ENCODE assay signal across 1 cellular context in the genomic region with DNA sequence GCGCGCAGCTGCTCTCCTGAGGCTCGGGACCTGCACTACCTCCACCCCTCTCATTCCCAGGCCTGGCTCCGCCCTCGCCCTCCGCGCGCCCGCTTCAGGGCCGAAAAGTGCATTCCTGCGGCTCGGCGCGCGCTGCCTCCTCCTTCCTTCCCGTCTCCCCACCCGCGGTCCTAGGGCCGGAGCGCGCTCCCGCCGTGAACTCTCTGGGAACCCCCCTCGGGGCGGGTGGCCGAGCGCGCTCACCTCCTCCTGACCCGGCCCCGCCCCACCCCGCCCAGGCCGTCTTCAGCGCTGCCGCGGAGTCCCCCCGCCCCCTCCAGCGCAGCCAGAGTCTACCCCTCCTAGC.
TF ChIP-seq lines count a peak whose summit lies in the region.

No MANE protein-coding gene starts in this region.

TF ChIP-seq in HepG2, 621 proteins besides CTCF, POLR2A, EP300 and RAD21 (continued from another document and continues in another):
- TF ChIP-seq, protein P1, sequence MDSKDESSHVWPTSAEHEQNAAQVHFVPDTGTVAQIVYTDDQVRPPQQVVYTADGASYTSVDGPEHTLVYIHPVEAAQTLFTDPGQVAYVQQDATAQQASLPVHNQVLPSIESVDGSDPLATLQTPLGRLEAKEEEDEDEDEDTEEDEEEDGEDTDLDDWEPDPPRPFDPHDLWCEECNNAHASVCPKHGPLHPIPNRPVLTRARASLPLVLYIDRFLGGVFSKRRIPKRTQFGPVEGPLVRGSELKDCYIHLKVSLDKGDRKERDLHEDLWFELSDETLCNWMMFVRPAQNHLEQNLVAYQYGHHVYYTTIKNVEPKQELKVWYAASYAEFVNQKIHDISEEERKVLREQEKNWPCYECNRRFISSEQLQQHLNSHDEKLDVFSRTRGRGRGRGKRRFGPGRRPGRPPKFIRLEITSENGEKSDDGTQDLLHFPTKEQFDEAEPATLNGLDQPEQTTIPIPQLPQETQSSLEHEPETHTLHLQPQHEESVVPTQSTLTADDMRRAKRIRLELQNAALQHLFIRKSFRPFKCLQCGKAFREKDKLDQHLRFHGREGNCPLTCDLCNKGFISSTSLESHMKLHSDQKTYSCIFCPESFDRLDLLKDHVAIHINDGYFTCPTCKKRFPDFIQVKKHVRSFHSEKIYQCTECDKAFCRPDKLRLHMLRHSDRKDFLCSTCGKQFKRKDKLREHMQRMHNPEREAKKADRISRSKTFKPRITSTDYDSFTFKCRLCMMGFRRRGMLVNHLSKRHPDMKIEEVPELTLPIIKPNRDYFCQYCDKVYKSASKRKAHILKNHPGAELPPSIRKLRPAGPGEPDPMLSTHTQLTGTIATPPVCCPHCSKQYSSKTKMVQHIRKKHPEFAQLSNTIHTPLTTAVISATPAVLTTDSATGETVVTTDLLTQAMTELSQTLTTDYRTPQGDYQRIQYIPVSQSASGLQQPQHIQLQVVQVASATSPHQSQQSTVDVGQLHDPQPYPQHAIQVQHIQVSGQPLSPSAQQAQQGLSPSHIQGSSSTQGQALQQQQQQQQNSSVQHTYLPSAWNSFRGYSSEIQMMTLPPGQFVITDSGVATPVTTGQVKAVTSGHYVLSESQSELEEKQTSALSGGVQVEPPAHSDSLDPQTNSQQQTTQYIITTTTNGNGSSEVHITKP (CRISPR knock-in tag; IDR thresholded peaks at IDR 0.05; ENCODE audit: low read depth) = peak; percentile 88
- TF ChIP-seq PHF21A (CRISPR knock-in tag; IDR thresholded peaks at IDR 0.05) = peak; percentile 60; the same call in 1 of the 2 replicates
- TF ChIP-seq, protein P2, sequence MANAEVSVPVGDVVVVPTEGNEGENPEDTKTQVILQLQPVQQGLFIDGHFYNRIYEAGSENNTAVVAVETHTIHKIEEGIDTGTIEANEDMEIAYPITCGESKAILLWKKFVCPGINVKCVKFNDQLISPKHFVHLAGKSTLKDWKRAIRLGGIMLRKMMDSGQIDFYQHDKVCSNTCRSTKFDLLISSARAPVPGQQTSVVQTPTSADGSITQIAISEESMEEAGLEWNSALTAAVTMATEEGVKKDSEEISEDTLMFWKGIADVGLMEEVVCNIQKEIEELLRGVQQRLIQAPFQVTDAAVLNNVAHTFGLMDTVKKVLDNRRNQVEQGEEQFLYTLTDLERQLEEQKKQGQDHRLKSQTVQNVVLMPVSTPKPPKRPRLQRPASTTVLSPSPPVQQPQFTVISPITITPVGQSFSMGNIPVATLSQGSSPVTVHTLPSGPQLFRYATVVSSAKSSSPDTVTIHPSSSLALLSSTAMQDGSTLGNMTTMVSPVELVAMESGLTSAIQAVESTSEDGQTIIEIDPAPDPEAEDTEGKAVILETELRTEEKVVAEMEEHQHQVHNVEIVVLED (CRISPR knock-in tag; IDR thresholded peaks at IDR 0.05; ENCODE audit: borderline replicate concordance) = no peak
- no peak for TF ChIP-seq MIER2 (CRISPR knock-in tag; IDR thresholded peaks at IDR 0.05)
- no peak for TF ChIP-seq SNAPC2 (CRISPR knock-in tag; IDR thresholded peaks at IDR 0.05)
- no peak for TF ChIP-seq ZNF567 (CRISPR knock-in tag; IDR thresholded peaks at IDR 0.05; ENCODE audit: borderline replicate concordance)
- peak; percentile 43; the same call in 1 of the 2 replicates for TF ChIP-seq HOXA3 (CRISPR knock-in tag; IDR thresholded peaks at IDR 0.05)
- TF ChIP-seq, protein P3, sequence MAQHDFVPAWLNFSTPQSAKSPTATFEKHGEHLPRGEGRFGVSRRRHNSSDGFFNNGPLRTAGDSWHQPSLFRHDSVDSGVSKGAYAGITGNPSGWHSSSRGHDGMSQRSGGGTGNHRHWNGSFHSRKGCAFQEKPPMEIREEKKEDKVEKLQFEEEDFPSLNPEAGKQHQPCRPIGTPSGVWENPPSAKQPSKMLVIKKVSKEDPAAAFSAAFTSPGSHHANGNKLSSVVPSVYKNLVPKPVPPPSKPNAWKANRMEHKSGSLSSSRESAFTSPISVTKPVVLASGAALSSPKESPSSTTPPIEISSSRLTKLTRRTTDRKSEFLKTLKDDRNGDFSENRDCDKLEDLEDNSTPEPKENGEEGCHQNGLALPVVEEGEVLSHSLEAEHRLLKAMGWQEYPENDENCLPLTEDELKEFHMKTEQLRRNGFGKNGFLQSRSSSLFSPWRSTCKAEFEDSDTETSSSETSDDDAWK (CRISPR knock-in tag; IDR thresholded peaks at IDR 0.05) = no peak
- TF ChIP-seq, protein P4, sequence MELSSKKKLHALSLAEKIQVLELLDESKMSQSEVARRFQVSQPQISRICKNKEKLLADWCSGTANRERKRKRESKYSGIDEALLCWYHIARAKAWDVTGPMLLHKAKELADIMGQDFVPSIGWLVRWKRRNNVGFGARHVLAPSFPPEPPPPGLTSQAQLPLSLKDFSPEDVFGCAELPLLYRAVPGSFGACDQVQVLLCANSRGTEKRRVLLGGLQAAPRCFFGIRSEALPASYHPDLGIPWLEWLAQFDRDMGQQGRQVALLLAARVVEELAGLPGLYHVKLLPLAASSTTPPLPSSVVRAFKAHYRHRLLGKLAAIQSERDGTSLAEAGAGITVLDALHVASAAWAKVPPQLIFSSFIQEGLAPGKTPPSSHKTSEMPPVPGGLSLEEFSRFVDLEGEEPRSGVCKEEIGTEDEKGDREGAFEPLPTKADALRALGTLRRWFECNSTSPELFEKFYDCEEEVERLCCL (CRISPR knock-in tag; IDR thresholded peaks at IDR 0.05; ENCODE audit: borderline replicate concordance) = no peak
- TF ChIP-seq, protein P5, sequence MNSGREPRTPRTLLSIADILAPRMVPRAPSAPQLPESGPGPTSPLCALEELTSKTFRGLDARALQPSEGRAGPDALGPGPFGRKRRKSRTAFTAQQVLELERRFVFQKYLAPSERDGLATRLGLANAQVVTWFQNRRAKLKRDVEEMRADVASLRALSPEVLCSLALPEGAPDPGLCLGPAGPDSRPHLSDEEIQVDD (CRISPR knock-in tag; IDR thresholded peaks at IDR 0.05; ENCODE audit: borderline replicate concordance) = no peak
- peak; percentile 39 for TF ChIP-seq HNRNPK (IDR thresholded peaks at IDR 0.05; ENCODE audit: low read depth, low read length, poor library complexity, severe bottlenecking)
- no peak for TF ChIP-seq KDM4B (CRISPR knock-in tag; IDR thresholded peaks at IDR 0.05)
- TF ChIP-seq, protein P6, sequence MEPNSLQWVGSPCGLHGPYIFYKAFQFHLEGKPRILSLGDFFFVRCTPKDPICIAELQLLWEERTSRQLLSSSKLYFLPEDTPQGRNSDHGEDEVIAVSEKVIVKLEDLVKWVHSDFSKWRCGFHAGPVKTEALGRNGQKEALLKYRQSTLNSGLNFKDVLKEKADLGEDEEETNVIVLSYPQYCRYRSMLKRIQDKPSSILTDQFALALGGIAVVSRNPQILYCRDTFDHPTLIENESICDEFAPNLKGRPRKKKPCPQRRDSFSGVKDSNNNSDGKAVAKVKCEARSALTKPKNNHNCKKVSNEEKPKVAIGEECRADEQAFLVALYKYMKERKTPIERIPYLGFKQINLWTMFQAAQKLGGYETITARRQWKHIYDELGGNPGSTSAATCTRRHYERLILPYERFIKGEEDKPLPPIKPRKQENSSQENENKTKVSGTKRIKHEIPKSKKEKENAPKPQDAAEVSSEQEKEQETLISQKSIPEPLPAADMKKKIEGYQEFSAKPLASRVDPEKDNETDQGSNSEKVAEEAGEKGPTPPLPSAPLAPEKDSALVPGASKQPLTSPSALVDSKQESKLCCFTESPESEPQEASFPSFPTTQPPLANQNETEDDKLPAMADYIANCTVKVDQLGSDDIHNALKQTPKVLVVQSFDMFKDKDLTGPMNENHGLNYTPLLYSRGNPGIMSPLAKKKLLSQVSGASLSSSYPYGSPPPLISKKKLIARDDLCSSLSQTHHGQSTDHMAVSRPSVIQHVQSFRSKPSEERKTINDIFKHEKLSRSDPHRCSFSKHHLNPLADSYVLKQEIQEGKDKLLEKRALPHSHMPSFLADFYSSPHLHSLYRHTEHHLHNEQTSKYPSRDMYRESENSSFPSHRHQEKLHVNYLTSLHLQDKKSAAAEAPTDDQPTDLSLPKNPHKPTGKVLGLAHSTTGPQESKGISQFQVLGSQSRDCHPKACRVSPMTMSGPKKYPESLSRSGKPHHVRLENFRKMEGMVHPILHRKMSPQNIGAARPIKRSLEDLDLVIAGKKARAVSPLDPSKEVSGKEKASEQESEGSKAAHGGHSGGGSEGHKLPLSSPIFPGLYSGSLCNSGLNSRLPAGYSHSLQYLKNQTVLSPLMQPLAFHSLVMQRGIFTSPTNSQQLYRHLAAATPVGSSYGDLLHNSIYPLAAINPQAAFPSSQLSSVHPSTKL (CRISPR knock-in tag; IDR thresholded peaks at IDR 0.05) = peak; percentile 35; the same call in 1 of the 2 replicates
- no peak for TF ChIP-seq TEAD2 (CRISPR knock-in tag; IDR thresholded peaks at IDR 0.05)
- no peak for TF ChIP-seq FOXJ3 (CRISPR knock-in tag; IDR thresholded peaks at IDR 0.05; ENCODE audit: borderline replicate concordance)
- TF ChIP-seq SATB2 (CRISPR knock-in tag; IDR thresholded peaks at IDR 0.05) = no peak
- TF ChIP-seq, protein P7, sequence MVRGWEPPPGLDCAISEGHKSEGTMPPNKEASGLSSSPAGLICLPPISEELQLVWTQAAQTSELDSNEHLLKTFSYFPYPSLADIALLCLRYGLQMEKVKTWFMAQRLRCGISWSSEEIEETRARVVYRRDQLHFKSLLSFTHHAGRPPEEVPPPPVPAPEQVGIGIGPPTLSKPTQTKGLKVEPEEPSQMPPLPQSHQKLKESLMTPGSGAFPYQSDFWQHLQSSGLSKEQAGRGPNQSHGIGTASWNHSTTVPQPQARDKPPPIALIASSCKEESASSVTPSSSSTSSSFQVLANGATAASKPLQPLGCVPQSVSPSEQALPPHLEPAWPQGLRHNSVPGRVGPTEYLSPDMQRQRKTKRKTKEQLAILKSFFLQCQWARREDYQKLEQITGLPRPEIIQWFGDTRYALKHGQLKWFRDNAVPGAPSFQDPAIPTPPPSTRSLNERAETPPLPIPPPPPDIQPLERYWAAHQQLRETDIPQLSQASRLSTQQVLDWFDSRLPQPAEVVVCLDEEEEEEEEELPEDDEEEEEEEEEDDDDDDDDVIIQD (CRISPR knock-in tag; IDR thresholded peaks at IDR 0.05; ENCODE audit: low read depth) = no peak
- TF ChIP-seq ZFAT (CRISPR knock-in tag; conservative IDR thresholded peaks at IDR 0.05) = no peak
- no peak for TF ChIP-seq PHF5A (CRISPR knock-in tag; IDR thresholded peaks at IDR 0.05; ENCODE audit: low read depth, unreplicated experiment)
- TF ChIP-seq, protein P8, sequence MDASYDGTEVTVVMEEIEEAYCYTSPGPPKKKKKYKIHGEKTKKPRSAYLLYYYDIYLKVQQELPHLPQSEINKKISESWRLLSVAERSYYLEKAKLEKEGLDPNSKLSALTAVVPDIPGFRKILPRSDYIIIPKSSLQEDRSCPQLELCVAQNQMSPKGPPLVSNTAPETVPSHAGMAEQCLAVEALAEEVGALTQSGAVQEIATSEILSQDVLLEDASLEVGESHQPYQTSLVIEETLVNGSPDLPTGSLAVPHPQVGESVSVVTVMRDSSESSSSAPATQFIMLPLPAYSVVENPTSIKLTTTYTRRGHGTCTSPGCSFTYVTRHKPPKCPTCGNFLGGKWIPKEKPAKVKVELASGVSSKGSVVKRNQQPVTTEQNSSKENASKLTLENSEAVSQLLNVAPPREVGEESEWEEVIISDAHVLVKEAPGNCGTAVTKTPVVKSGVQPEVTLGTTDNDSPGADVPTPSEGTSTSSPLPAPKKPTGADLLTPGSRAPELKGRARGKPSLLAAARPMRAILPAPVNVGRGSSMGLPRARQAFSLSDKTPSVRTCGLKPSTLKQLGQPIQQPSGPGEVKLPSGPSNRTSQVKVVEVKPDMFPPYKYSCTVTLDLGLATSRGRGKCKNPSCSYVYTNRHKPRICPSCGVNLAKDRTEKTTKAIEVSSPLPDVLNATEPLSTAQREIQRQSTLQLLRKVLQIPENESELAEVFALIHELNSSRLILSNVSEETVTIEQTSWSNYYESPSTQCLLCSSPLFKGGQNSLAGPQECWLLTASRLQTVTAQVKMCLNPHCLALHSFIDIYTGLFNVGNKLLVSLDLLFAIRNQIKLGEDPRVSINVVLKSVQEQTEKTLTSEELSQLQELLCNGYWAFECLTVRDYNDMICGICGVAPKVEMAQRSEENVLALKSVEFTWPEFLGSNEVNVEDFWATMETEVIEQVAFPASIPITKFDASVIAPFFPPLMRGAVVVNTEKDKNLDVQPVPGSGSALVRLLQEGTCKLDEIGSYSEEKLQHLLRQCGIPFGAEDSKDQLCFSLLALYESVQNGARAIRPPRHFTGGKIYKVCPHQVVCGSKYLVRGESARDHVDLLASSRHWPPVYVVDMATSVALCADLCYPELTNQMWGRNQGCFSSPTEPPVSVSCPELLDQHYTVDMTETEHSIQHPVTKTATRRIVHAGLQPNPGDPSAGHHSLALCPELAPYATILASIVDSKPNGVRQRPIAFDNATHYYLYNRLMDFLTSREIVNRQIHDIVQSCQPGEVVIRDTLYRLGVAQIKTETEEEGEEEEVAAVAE (CRISPR knock-in tag; IDR thresholded peaks at IDR 0.05; ENCODE audit: borderline replicate concordance) = no peak
- TF ChIP-seq, protein P9, sequence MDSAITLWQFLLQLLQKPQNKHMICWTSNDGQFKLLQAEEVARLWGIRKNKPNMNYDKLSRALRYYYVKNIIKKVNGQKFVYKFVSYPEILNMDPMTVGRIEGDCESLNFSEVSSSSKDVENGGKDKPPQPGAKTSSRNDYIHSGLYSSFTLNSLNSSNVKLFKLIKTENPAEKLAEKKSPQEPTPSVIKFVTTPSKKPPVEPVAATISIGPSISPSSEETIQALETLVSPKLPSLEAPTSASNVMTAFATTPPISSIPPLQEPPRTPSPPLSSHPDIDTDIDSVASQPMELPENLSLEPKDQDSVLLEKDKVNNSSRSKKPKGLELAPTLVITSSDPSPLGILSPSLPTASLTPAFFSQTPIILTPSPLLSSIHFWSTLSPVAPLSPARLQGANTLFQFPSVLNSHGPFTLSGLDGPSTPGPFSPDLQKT (CRISPR knock-in tag; IDR thresholded peaks at IDR 0.05; ENCODE audit: borderline replicate concordance) = no peak
- TF ChIP-seq PHF20 (CRISPR knock-in tag; IDR thresholded peaks at IDR 0.05) = peak; percentile 43; the same call in 1 of the 2 replicates
- TF ChIP-seq ERF (CRISPR knock-in tag; IDR thresholded peaks at IDR 0.05) = no peak
- TF ChIP-seq, protein P10, sequence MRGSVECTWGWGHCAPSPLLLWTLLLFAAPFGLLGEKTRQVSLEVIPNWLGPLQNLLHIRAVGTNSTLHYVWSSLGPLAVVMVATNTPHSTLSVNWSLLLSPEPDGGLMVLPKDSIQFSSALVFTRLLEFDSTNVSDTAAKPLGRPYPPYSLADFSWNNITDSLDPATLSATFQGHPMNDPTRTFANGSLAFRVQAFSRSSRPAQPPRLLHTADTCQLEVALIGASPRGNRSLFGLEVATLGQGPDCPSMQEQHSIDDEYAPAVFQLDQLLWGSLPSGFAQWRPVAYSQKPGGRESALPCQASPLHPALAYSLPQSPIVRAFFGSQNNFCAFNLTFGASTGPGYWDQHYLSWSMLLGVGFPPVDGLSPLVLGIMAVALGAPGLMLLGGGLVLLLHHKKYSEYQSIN (CRISPR knock-in tag; IDR thresholded peaks at IDR 0.05; ENCODE audit: borderline replicate concordance) = no peak
- no peak for TF ChIP-seq RBM39 (IDR thresholded peaks at IDR 0.05; ENCODE audit: low read depth, low read length, poor library complexity, severe bottlenecking)
- TF ChIP-seq RBAK (CRISPR knock-in tag; IDR thresholded peaks at IDR 0.05) = no peak
- no peak for TF ChIP-seq ZNF562 (CRISPR knock-in tag; IDR thresholded peaks at IDR 0.05; ENCODE audit: borderline replicate concordance)
- no peak for TF ChIP-seq ZMYM2 (CRISPR knock-in tag; IDR thresholded peaks at IDR 0.05)
- TF ChIP-seq, protein P11, sequence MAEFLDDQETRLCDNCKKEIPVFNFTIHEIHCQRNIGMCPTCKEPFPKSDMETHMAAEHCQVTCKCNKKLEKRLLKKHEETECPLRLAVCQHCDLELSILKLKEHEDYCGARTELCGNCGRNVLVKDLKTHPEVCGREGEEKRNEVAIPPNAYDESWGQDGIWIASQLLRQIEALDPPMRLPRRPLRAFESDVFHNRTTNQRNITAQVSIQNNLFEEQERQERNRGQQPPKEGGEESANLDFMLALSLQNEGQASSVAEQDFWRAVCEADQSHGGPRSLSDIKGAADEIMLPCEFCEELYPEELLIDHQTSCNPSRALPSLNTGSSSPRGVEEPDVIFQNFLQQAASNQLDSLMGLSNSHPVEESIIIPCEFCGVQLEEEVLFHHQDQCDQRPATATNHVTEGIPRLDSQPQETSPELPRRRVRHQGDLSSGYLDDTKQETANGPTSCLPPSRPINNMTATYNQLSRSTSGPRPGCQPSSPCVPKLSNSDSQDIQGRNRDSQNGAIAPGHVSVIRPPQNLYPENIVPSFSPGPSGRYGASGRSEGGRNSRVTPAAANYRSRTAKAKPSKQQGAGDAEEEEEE (CRISPR knock-in tag; IDR thresholded peaks at IDR 0.05; ENCODE audit: borderline replicate concordance) = no peak
- TF ChIP-seq KDM1A (CRISPR knock-in tag; IDR thresholded peaks at IDR 0.05) = no peak
